Comparison of ENCODE assay signal across 18 cellular contexts in genomic region chr6:25318589-25318988, GRCh38.
"Had no signal": no experiment of that assay in that cellular context is flagged by ENCODE, and none has a peak within 500 bp of the region (broad histone marks: within the 10 kb centered on the region; RNA-seq: fewer than 3 reads in every experiment).

No MANE protein-coding gene starts in this region.

- H3K36me3 ChIP-seq: adrenal gland, esophagus squamous epithelium, neutrophil, sigmoid colon had no signal

- H3K4me3 Mint-ChIP-seq: activated T-helper 1 cell treated with anti-CD3 and anti-CD28 coated beads, Interleukin-12 subunit alpha, Interleukin-12 subunit beta, Interleukin-2, Interleukin-4 antibody, amounts not matched to agents 30 ng/mL and 10 ng/mL and 1 ng/mL, durations not matched to agents 14 hours and 24 hours and 36 hours; effector memory CD8-positive, alpha-beta T cell; mesothelial cell of epicardium; natural killer cell treated with Interleukin-12 subunit alpha and Interleukin-12 subunit beta and Interleukin-15 and Interleukin-18, amount 100 ng/mL, for 72 hours; stimulated activated memory B cell treated with anti-CD40 and anti-IgM and Interleukin-4, amounts not matched to agents 10 μg/mL and 1 μg/mL and 100 μg/mL, for 72 hours; type B pancreatic cell had no signal

- H3K36me3 Mint-ChIP-seq: activated naive CD4-positive, alpha-beta T cell treated with anti-CD3 and anti-CD28 coated beads, Interleukin-2, amount 50 U/mL, for 72 hours; mesothelial cell of epicardium; natural killer cell treated with Interleukin-12 subunit alpha and Interleukin-12 subunit beta and Interleukin-15 and Interleukin-18, amount 100 ng/mL, for 72 hours; stimulated activated memory B cell treated with anti-CD40 and anti-IgM and Interleukin-4, amounts not matched to agents 10 μg/mL and 1 μg/mL and 100 μg/mL, for 72 hours; type B pancreatic cell had no signal

- H3K4me3 ChIP-seq: adrenal gland, esophagus squamous epithelium, lung, sigmoid colon, testis had no signal

- H3K4me1 ChIP-seq: sigmoid colon had no signal

- H3K9me3 ChIP-seq: adrenal gland, esophagus squamous epithelium, neutrophil, sigmoid colon, testis had no signal

- H3K27me3 Mint-ChIP-seq: stimulated activated memory B cell treated with anti-CD40 and anti-IgM and Interleukin-4, amounts not matched to agents 10 μg/mL and 1 μg/mL and 100 μg/mL, for 72 hours; type B pancreatic cell had no signal

- H3K27ac ChIP-seq: adrenal gland, esophagus squamous epithelium, neutrophil, sigmoid colon had no signal

- H3K9me3 Mint-ChIP-seq: activated naive CD4-positive, alpha-beta T cell treated with anti-CD3 and anti-CD28 coated beads, Interleukin-2, amount 50 U/mL, for 72 hours; activated T-helper 1 cell treated with anti-CD3 and anti-CD28 coated beads, Interleukin-12 subunit alpha, Interleukin-12 subunit beta, Interleukin-2, Interleukin-4 antibody, amounts not matched to agents 30 ng/mL and 10 ng/mL and 1 ng/mL, durations not matched to agents 14 hours and 24 hours and 36 hours; effector memory CD8-positive, alpha-beta T cell; mesothelial cell of epicardium; natural killer cell treated with Interleukin-12 subunit alpha and Interleukin-12 subunit beta and Interleukin-15 and Interleukin-18, amount 100 ng/mL, for 72 hours; stimulated activated memory B cell treated with anti-CD40 and anti-IgM and Interleukin-4, amounts not matched to agents 10 μg/mL and 1 μg/mL and 100 μg/mL, for 72 hours; type B pancreatic cell had no signal

- DNase-seq: activated CD4-positive, CD25-positive, alpha-beta regulatory T cell treated with anti-CD3 and anti-CD28 coated beads, Interleukin-2, amount 50 U/mL, for 72 hours; activated gamma-delta T cell treated with Interleukin-2 at 50 U/mL for 16 hours; adrenal gland; effector memory CD8-positive, alpha-beta T cell; esophagus squamous epithelium; hippocampal formation; left colon; sigmoid colon; stimulated activated CD4-positive, alpha-beta T cell treated with anti-CD3 and anti-CD28 coated beads, Interleukin-4, amount 100 ng/mL, for 4 hours; testis had no signal

- ATAC-seq: activated naive CD4-positive, alpha-beta T cell treated with anti-CD3 and anti-CD28 coated beads, Interleukin-2, amount 50 U/mL, for 72 hours; effector memory CD8-positive, alpha-beta T cell; left colon; natural killer cell treated with Interleukin-12 subunit alpha and Interleukin-12 subunit beta and Interleukin-15 and Interleukin-18, amount 100 ng/mL, for 72 hours; stimulated activated memory B cell treated with anti-CD40 and anti-IgM and Interleukin-4, amounts not matched to agents 10 μg/mL and 1 μg/mL and 100 μg/mL, for 72 hours had no signal

- H3K27ac Mint-ChIP-seq: activated naive CD4-positive, alpha-beta T cell treated with anti-CD3 and anti-CD28 coated beads, Interleukin-2, amount 50 U/mL, for 72 hours; activated T-helper 1 cell treated with anti-CD3 and anti-CD28 coated beads, Interleukin-12 subunit alpha, Interleukin-12 subunit beta, Interleukin-2, Interleukin-4 antibody, amounts not matched to agents 30 ng/mL and 10 ng/mL and 1 ng/mL, durations not matched to agents 14 hours and 24 hours and 36 hours; effector memory CD8-positive, alpha-beta T cell; mesothelial cell of epicardium; natural killer cell treated with Interleukin-12 subunit alpha and Interleukin-12 subunit beta and Interleukin-15 and Interleukin-18, amount 100 ng/mL, for 72 hours; stimulated activated memory B cell treated with anti-CD40 and anti-IgM and Interleukin-4, amounts not matched to agents 10 μg/mL and 1 μg/mL and 100 μg/mL, for 72 hours; type B pancreatic cell had no signal

- H3K27me3 ChIP-seq: adrenal gland, esophagus squamous epithelium, neutrophil, sigmoid colon, testis had no signal
